8 cellular contexts compared by ENCODE assay signal in the genomic region with DNA sequence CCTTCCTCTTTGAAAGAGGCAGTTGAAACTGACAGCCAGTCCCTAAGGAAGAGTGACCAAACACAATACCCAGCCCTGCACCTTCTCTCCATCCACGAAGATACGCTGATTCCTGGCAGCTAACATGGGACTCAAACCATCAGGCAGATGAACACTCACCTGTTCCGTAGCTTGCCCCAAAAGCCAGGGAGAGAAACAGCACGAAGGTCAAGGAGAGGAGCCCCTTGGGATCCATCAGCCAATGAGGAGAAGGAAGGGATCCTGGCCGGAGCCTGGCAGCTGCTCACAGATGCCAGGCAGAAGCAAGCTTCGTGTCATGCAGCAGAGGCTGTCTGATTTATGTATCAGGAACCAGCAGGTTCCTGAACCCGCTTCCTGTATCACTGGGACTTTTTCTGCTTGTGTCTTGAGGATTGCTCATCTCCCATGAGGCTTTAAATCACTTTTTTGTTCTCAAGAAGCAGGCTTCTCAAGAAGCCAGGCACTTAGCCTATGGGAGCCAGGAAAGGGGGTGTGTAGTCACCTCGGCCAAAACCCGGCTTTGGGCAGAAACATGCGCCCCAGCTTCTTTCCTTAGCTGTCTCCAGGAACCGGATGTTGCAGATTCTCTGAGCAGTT. TPM values are rescaled to one million over a fixed set of nuclear protein-coding genes. Genes with fewer than 3 reads are reported as not detected.
A peak's percentile ranks its signal among the peaks of the same experiment; 100 is the strongest.
DNase-seq lines count a peak whose midpoint lies in the region; ATAC-seq and TF ChIP-seq lines count a peak whose summit lies in the region.

A gene with protein sequence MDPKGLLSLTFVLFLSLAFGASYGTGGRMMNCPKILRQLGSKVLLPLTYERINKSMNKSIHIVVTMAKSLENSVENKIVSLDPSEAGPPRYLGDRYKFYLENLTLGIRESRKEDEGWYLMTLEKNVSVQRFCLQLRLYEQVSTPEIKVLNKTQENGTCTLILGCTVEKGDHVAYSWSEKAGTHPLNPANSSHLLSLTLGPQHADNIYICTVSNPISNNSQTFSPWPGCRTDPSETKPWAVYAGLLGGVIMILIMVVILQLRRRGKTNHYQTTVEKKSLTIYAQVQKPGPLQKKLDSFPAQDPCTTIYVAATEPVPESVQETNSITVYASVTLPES (minus strand): TSS at position 334 of the 618 bp plus-strand sequence. CDS start 99 bp downstream, at position 235.

- H3K9me3 Mint-ChIP-seq in natural killer cell, result no peaks in the 10 kb centered on the region

- no peak within 1 kb of the TSS for H3K27ac Mint-ChIP-seq in natural killer cell

- no peak for TF ChIP-seq CTCF in natural killer cell (IDR thresholded peaks at IDR 0.05)

- H3K27me3 Mint-ChIP-seq in natural killer cell (ENCODE audit: low read depth in 2 of 2), result peaks cover 8 to 33% of the 10 kb centered on the region in 2 donors

- peaks cover 17 to 27% of the 10 kb centered on the region in 2 donors for H3K4me1 Mint-ChIP-seq in natural killer cell

- peak; percentile 34 for ATAC-seq in HG03066 (IDR thresholded peaks at IDR 0.05; ENCODE audit: low read depth, unreplicated experiment)
- peak in 2 of 3 donors; percentile 28 to 46 for ATAC-seq in natural killer cell

- H3K4me3 Mint-ChIP-seq in natural killer cell, result peak within 1 kb of the TSS; percentile 50

- no peaks in the 10 kb centered on the region for H3K36me3 Mint-ChIP-seq in natural killer cell

- intact Hi-C loops in natural killer cell (cut with micrococcal nuclease), result no loop called here

- DNase-seq in NK-92 treated with Interleukin-12 subunit alpha and Interleukin-12 subunit beta, amount 100 ng/mL, for 24 hours (lab: John Stamatoyannopoulos, UW), result peak; percentile 24
- DNase-seq in NK-92 (lab: John Stamatoyannopoulos, UW; ENCODE audit: unreplicated experiment) (no peak), natural killer cell (no peak), NCI-H1417 treated with DMSO at 0.1 percent for 48 hours (lab: John Stamatoyannopoulos, UW) (no peak), SKM-1 treated with dmso at 0.1 percent for 144 hours (lab: John Stamatoyannopoulos, UW; ENCODE audit: unreplicated experiment) (no peak), cerebellar cortex (ENCODE audit: low spot score) (no peak)
- DNase-seq in activated CD4-positive, alpha-beta T cell treated with anti-CD3 and anti-CD28 coated beads, Interleukin-2, amount 50 U/mL, for 48 hours, result peak; percentile 67 to 77

RNA-seq across cellular contexts. Expression of the gene that starts here (rescaled TPM):
- 1 to 10 TPM; 1.1 to 3.5 (median 2.1) TPM for total RNA-seq in natural killer cell

Comparison
In these comparisons a context has a peak if more than half of its experiments do, and no peak if none do; other contexts are left out.
1. DNase-seq: peak in NK-92 treated with Interleukin-12 subunit alpha and Interleukin-12 subunit beta, amount 100 ng/mL, for 24 hours (single experiment) and activated CD4-positive, alpha-beta T cell treated with anti-CD3 and anti-CD28 coated beads, Interleukin-2, amount 50 U/mL, for 48 hours (2 of 2); none in NK-92 (single experiment), natural killer cell (single experiment), NCI-H1417 treated with DMSO at 0.1 percent for 48 hours (single experiment), SKM-1 treated with dmso at 0.1 percent for 144 hours (single experiment) and cerebellar cortex (single experiment).